Comparison of ENCODE assay signal across 9 cellular contexts in the genomic region with DNA sequence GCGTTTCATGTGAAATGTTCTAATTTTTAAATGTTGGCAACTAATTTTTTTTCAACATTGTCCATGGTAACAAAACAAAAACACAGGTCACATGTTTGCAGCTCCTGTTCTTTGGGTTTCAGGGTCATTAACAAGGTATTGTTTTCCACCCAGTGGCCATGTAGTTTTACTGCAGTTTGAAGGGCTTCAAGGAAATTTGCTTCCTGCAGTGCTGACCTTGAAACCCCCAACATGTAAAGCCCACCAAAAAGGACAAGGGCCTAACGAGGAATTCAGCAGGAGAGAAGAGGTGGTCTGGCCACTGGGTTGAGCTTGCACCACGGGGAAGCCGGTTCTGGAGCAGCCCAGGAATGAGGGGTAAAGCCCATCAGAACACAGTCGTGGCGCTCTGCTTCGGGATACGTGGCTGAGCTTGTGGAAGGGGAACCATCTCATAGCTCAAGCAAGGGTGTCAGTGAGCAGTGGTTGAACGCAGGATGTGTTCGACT. TPM values are rescaled to one million over a fixed set of nuclear protein-coding genes. Genes with fewer than 3 reads are reported as not detected.
DNase-seq lines count a peak whose midpoint lies in the region; FAIRE-seq and TF ChIP-seq lines count a peak whose summit lies in the region.
"Had no signal": no experiment of that assay in that cellular context is flagged by ENCODE, and none has a peak within 500 bp of the region (broad histone marks: within the 10 kb centered on the region; RNA-seq: fewer than 3 reads in every experiment).

No MANE protein-coding gene starts in this region.

- no peak for DNase-seq in BJ (ENCODE audit: low read depth)
- DNase-seq in GM20000 (ENCODE audit: low spot score) = peak; percentile 16
- DNase-seq in NCI-H226 = peak; percentile 19
- no peak for DNase-seq in HK-2 (ENCODE audit: unreplicated experiment)
- DNase-seq in activated CD4-positive, alpha-beta T cell treated with anti-CD3 and anti-CD28 coated beads for 48 hours = no peak
- DNase-seq in GF-D8 (lab: John Stamatoyannopoulos, UW) = no peak

- peaks cover 1% of the 10 kb centered on the region; the same call in 1 of the 2 replicates for H3K27me3 ChIP-seq in BJ (ENCODE audit: control insufficient read depth, insufficient read depth, low read length)

- peaks cover 24% of the 10 kb centered on the region for H3K4me1 Mint-ChIP-seq in nephron

- H3K36me3 Mint-ChIP-seq in nephron (ENCODE audit: low read depth) = no peaks in the 10 kb centered on the region

- no peak overlapping the region for H3K27ac Mint-ChIP-seq in nephron

- H3K9me3 Mint-ChIP-seq in nephron = no peaks in the 10 kb centered on the region

- no peaks in the 10 kb centered on the region for H3K27me3 Mint-ChIP-seq in nephron (ENCODE audit: low read depth)

- POLR2A ChIA-PET in BJ (lab: Charles Lee) = interaction anchor here (0.6 kb wide), 1 partner anchor 213 kb away, joined by 3 read pairs; no protein-coding TSS in a partner anchor

- H3K4me3 Mint-ChIP-seq in nephron = no peak overlapping the region

- CTCF ChIA-PET in BJ (lab: Yijun Ruan, JAX) = interaction anchor here (0.6 to 2.3 kb wide), 8 partner anchors 22 to 186 kb away, joined by 3 to 7 read pairs (median 4); partner anchors contain the start of gene GCLC

- H3K36me3 ChIP-seq in BJ (ENCODE audit: control insufficient read depth, insufficient read depth, low read length) = no peaks in the 10 kb centered on the region

- no peak overlapping the region for H3K4me3 ChIP-seq in BJ (ENCODE audit: low read depth, low read length)
- H3K4me3 ChIP-seq: lung had no signal

- TF ChIP-seq CTCF in BJ (IDR thresholded peaks at IDR 0.05; ENCODE audit: insufficient read depth, low read depth, low read length) (peak; percentile 42), GM20000 (IDR thresholded peaks at IDR 0.05; ENCODE audit: extremely low read depth, missing control alignments) (no peak), nephron (IDR thresholded peaks at IDR 0.05; ENCODE audit: unreplicated experiment in 3 of 3) (peak; percentile 17 to 39 (median 25))

- peak; percentile 29 for FAIRE-seq in endometrium (lab: Jason Lieb, UNC)

RNA-seq across cellular contexts. Expression of gene KLHL31, which starts 13.9 kb away (rescaled TPM):
- 0.01 TPM in 1 of 2 replicates, not detected in the other for polyA plus RNA-seq in BJ (2011; rRNA removed)
- not detected in 2 replicates for polyA minus RNA-seq in BJ (2011; rRNA and poly(A)+ RNA removed)

Comparison
In these comparisons a context has a peak if more than half of its experiments do, and no peak if none do; other contexts are left out.
1. DNase-seq: peak in GM20000 (single experiment) and NCI-H226 (single experiment); none in BJ (single experiment), HK-2 (single experiment), activated CD4-positive, alpha-beta T cell treated with anti-CD3 and anti-CD28 coated beads for 48 hours (single experiment) and GF-D8 (single experiment).